17 cellular contexts compared by ENCODE assay signal in genomic region chr13:75569576-75569975, GRCh38. TPM values are rescaled to one million over a fixed set of nuclear protein-coding genes. Genes with fewer than 3 reads are reported as not detected.
DNase-seq lines count a peak whose midpoint lies in the region; ATAC-seq, FAIRE-seq and TF ChIP-seq lines count a peak whose summit lies in the region.
"Had no signal": no experiment of that assay in that cellular context is flagged by ENCODE, and none has a peak within 500 bp of the region (broad histone marks: within the 10 kb centered on the region; RNA-seq: fewer than 3 reads in every experiment).

No MANE protein-coding gene starts in this region.

- H3K4me3 Mint-ChIP-seq in activated CD4-positive, alpha-beta T cell treated with anti-CD3 and anti-CD28 coated beads for 36 hours = no peak overlapping the region
- H3K4me3 Mint-ChIP-seq: CD14-positive monocyte had no signal

- no peaks in the 10 kb centered on the region for H3K9me3 Mint-ChIP-seq in activated CD4-positive, alpha-beta T cell treated with anti-CD3 and anti-CD28 coated beads for 36 hours (ENCODE audit: low read depth)

- H3K9ac ChIP-seq in HCT116 (ENCODE audit: low read length) = no peak overlapping the region
- no peak overlapping the region for H3K9ac ChIP-seq in parathyroid adenoma

- no peak for FAIRE-seq in RCC 7860 (lab: Jason Lieb, UNC)

- TF ChIP-seq POLR2A in HCT116 (IDR thresholded peaks at IDR 0.05; ENCODE audit: borderline replicate concordance, extremely low read depth, insufficient read depth, insufficient read length) = no peak

- H4K20me1 ChIP-seq in HCT116 (ENCODE audit: insufficient read depth) = no peaks in the 10 kb centered on the region

- H3K4me3 ChIP-seq in HCT116 (replicated peaks in 1 of 2; ENCODE audit: low read depth in 1 of 2, low read length in 2 of 2) (no peak overlapping the region), epithelial cell of esophagus (ENCODE audit: low read length) (no peak overlapping the region), parathyroid adenoma (ENCODE audit: low read depth, low read length) (peak overlapping the region; percentile 11)
- H3K4me3 ChIP-seq: HAP-1 had no signal

- H3K79me2 ChIP-seq in HCT116 (ENCODE audit: insufficient read depth, low read length) = no peaks in the 10 kb centered on the region
- no peaks in the 10 kb centered on the region for H3K79me2 ChIP-seq in parathyroid adenoma

- H3K4me1 Mint-ChIP-seq in activated CD4-positive, alpha-beta T cell treated with anti-CD3 and anti-CD28 coated beads for 36 hours = no peaks in the 10 kb centered on the region
- H3K4me1 Mint-ChIP-seq: CD14-positive monocyte had no signal

- no peak overlapping the region for H2AFZ ChIP-seq in HCT116 (ENCODE audit: low read depth, low read length, poor library complexity, severe bottlenecking)
- H2AFZ ChIP-seq in parathyroid adenoma = no peak overlapping the region

- H3K4me1 ChIP-seq in HCT116 (ENCODE audit: control insufficient read depth in 1 of 2, insufficient read depth in 2 of 2, low read length in 2 of 2) (no peaks in the 10 kb centered on the region), parathyroid adenoma (no peaks in the 10 kb centered on the region)
- H3K4me1 ChIP-seq: HAP-1 had no signal

- no peaks in the 10 kb centered on the region for H3K27me3 ChIP-seq in HCT116 (ENCODE audit: insufficient read depth, low read length)
- H3K27me3 ChIP-seq in parathyroid adenoma (ENCODE audit: control insufficient read depth, insufficient read depth, low read length) = no peaks in the 10 kb centered on the region

- no peak for DNase-seq in HCT116 (ENCODE audit: low read depth, low spot score)
- DNase-seq in SK-N-DZ (ENCODE audit: low spot score) = peak; percentile 23
- DNase-seq in epithelial cell of esophagus (ENCODE audit: low read depth) = peak; percentile 11
- no peak for DNase-seq in activated naive CD4-positive, alpha-beta T cell treated with Interleukin-2 at 50 U/mL for 16 hours
- no peak for DNase-seq in activated CD4-positive, alpha-beta T cell treated with anti-CD3 and anti-CD28 coated beads for 36 hours
- no peak for DNase-seq in RCC 7860 (ENCODE audit: low spot score)
- DNase-seq in RKO (ENCODE audit: low spot score) = no peak
- DNase-seq: AML-193; DMS79 treated with DMSO at 0.1 percent for 48 hours; NCI-H1105; NCI-H1694; NCI-H2081 treated with DMSO at 0.1 percent for 48 hours; NK-92 treated with Interleukin-12 subunit alpha and Interleukin-12 subunit beta, amount 100 ng/mL, for 24 hours; OCI-M1 had no signal

- no peaks in the 10 kb centered on the region for H3K27me3 Mint-ChIP-seq in activated CD4-positive, alpha-beta T cell treated with anti-CD3 and anti-CD28 coated beads for 36 hours

- H3K27ac Mint-ChIP-seq in activated CD4-positive, alpha-beta T cell treated with anti-CD3 and anti-CD28 coated beads for 36 hours = no peak overlapping the region

- TSS peak; percentile 10 for BruUV-seq in HCT116 (replicated peaks; lab: Mats Ljungman, UMichigan)

- intact Hi-C loops in HCT116 (cut with micrococcal nuclease) = loop anchor here (5.0 kb wide), 1 partner anchor 903 kb away; no protein-coding TSS in a partner anchor
- intact Hi-C loops in activated CD4-positive, alpha-beta T cell treated with anti-CD3 and anti-CD28 coated beads for 36 hours (cut with DNase I, micrococcal nuclease) = no loop called here

- TF ChIP-seq CTCF in HCT116 (IDR thresholded peaks at IDR 0.05 in 2 of 3, conservative IDR thresholded peaks at IDR 0.05 in 1 of 3; ENCODE audit: borderline replicate concordance in 1 of 3, insufficient read depth in 1 of 3, low read depth in 2 of 3, low read length in 2 of 3) (no peak), epithelial cell of esophagus (IDR thresholded peaks at IDR 0.05; ENCODE audit: insufficient read depth, low read depth, low read length, missing control alignments) (no peak), parathyroid adenoma (IDR thresholded peaks at IDR 0.05) (no peak)

- peaks cover 53% of the 10 kb centered on the region for H3K36me3 Mint-ChIP-seq in activated CD4-positive, alpha-beta T cell treated with anti-CD3 and anti-CD28 coated beads for 36 hours (ENCODE audit: low read depth)

- TF ChIP-seq RAD21 in HCT116 (IDR thresholded peaks at IDR 0.05; ENCODE audit: low read depth) = no peak

- no peaks in the 10 kb centered on the region for H3K9me3 ChIP-seq in HCT116 (ENCODE audit: control insufficient read depth in 1 of 2, insufficient read depth in 1 of 2, low read depth in 1 of 2, low read length in 2 of 2)
- H3K9me3 ChIP-seq in parathyroid adenoma (ENCODE audit: control insufficient read depth, low read length) = no peaks in the 10 kb centered on the region
- H3K9me3 ChIP-seq: HAP-1 had no signal

- POLR2A ChIA-PET in HCT116 (lab: Charles Lee) = no interaction called here
- POLR2A ChIA-PET in activated CD4-positive, alpha-beta T cell treated with anti-CD3 and anti-CD28 coated beads for 36 hours (lab: Charles Lee) = interaction anchor here (0.6 kb wide), 1 partner anchor 33 kb away, joined by 6 read pairs; no protein-coding TSS in a partner anchor

- CTCF ChIA-PET in HCT116 (lab: Charles Lee) = no interaction called here
- CTCF ChIA-PET in activated CD4-positive, alpha-beta T cell treated with anti-CD3 and anti-CD28 coated beads for 36 hours (lab: Charles Lee) = no interaction called here

- H3K36me3 ChIP-seq in HCT116 (ENCODE audit: control insufficient read depth in 1 of 2, insufficient read depth in 2 of 2, low read length in 2 of 2) = peaks cover 3 to 22% of the 10 kb centered on the region in 2 experiments; a peak in 3 of 4 replicates
- H3K36me3 ChIP-seq in parathyroid adenoma (ENCODE audit: control insufficient read depth, insufficient read depth, low read length) = no peaks in the 10 kb centered on the region

- RAD21 ChIA-PET in HCT116 (lab: Charles Lee; ENCODE audit: low non-redundant PET in 1 of 2, low total read pairs in 2 of 2, uncharacterized antibody in 2 of 2, unreplicated experiment in 2 of 2) = no interaction called here

- H3K27ac ChIP-seq in HCT116 (ENCODE audit: low read depth, low read length) (no peak overlapping the region), parathyroid adenoma (no peak overlapping the region)

- no peak overlapping the region for H3K4me2 ChIP-seq in HCT116 (ENCODE audit: low read length)
- peak overlapping the region; percentile 29 for H3K4me2 ChIP-seq in parathyroid adenoma (ENCODE audit: low read length)

- no peaks in the 10 kb centered on the region for H3K9me2 ChIP-seq in HCT116 (ENCODE audit: insufficient read depth)

- ATAC-seq in HCT116 = no peak
- ATAC-seq in activated CD4-positive, alpha-beta T cell treated with anti-CD3 and anti-CD28 coated beads for 36 hours = no peak

TF ChIP-seq in HCT116, 20 proteins besides CTCF, POLR2A, EP300 and RAD21 (continues in another document):
- TF ChIP-seq ATF3 (IDR thresholded peaks at IDR 0.05) = no peak
- TF ChIP-seq REST (IDR thresholded peaks at IDR 0.05; ENCODE audit: low read depth) = no peak
- TF ChIP-seq CEBPB (IDR thresholded peaks at IDR 0.05; ENCODE audit: low read depth) = no peak

RNA-seq across cellular contexts. Expression of gene UCHL3, which starts 20.0 kb away (rescaled TPM):
- total RNA-seq in HCT116 (2021; ENCODE audit: unreplicated experiment) = 32.4 TPM
- 22.3 and 24.2 TPM in 2 replicates for polyA plus RNA-seq in HCT116 (2012)
- 61.6 TPM in 2 replicates for polyA plus RNA-seq in SK-N-DZ (2014; cell fraction: cytosol; rRNA removed)
- polyA plus RNA-seq in SK-N-DZ (2014; cell fraction: nucleus; rRNA removed) = 31.5 and 33.1 TPM in 2 replicates
- total RNA-seq in activated CD4-positive, alpha-beta T cell treated with anti-CD3 and anti-CD28 coated beads for 36 hours = 10 to 100 TPM; 42.2 to 45.3 TPM

RNA-seq across cellular contexts. Expression of gene COMMD6, which starts 31.9 kb away (rescaled TPM):
- 108 TPM for total RNA-seq in HCT116 (2021; ENCODE audit: unreplicated experiment)
- polyA plus RNA-seq in HCT116 (2012) = 134 and 192 TPM in 2 replicates
- 209 and 286 TPM in 2 replicates for polyA plus RNA-seq in SK-N-DZ (2014; cell fraction: cytosol; rRNA removed)
- 149 and 234 TPM in 2 replicates for polyA plus RNA-seq in SK-N-DZ (2014; cell fraction: nucleus; rRNA removed)
- total RNA-seq in activated CD4-positive, alpha-beta T cell treated with anti-CD3 and anti-CD28 coated beads for 36 hours = 100 to 1,000 TPM; 103 to 121 TPM

Comparison
In these comparisons a context has a peak if more than half of its experiments do, and no peak if none do; other contexts are left out.
1. DNase-seq: peak in SK-N-DZ (single experiment) and epithelial cell of esophagus (single experiment); none in HCT116 (single experiment), activated naive CD4-positive, alpha-beta T cell treated with Interleukin-2 at 50 U/mL for 16 hours (single experiment), activated CD4-positive, alpha-beta T cell treated with anti-CD3 and anti-CD28 coated beads for 36 hours (single experiment), RCC 7860 (single experiment) and RKO (single experiment).